In genomic region chr2:198322275-198322674, GRCh38 we compare ENCODE assay signal across 16 cellular contexts.
DNase-seq lines count a peak whose midpoint lies in the region; ATAC-seq, FAIRE-seq and TF ChIP-seq lines count a peak whose summit lies in the region.
"Had no signal": no experiment of that assay in that cellular context is flagged by ENCODE, and none has a peak within 500 bp of the region (broad histone marks: within the 10 kb centered on the region; RNA-seq: fewer than 3 reads in every experiment).

No MANE protein-coding gene starts in this region.

- no peak for FAIRE-seq in GM12891 (lab: Jason Lieb, UNC)
- FAIRE-seq: islet of Langerhans had no signal

- WGBS in hepatocyte (ENCODE audit: low lambda C conversion rate, missing lambda C conversion rate) = 81% methylated on average over 8 of the region's 8 CpGs

- no TSS peak for BruUV-seq in HCT116 (replicated peaks; lab: Mats Ljungman, UMichigan)

- intact Hi-C loops in HCT116 (cut with micrococcal nuclease) = no loop called here

- POLR2A ChIA-PET in HCT116 (lab: Charles Lee) = no interaction called here
- POLR2A ChIA-PET in WTC11 (lab: Charles Lee) = no interaction called here

- H3K27ac ChIP-seq in HCT116 (ENCODE audit: low read depth, low read length) (no peak overlapping the region), hepatocyte (no peak overlapping the region)
- H3K27ac ChIP-seq: esophagus squamous epithelium had no signal

- H3K36me3 ChIP-seq in BE2C = no peaks in the 10 kb centered on the region
- H3K36me3 ChIP-seq in HCT116 (ENCODE audit: control insufficient read depth in 1 of 2, insufficient read depth in 2 of 2, low read length in 2 of 2) = no peaks in the 10 kb centered on the region
- no peaks in the 10 kb centered on the region for H3K36me3 ChIP-seq in hepatocyte (replicated peaks; ENCODE audit: insufficient read depth, low read depth)
- H3K36me3 ChIP-seq: esophagus squamous epithelium had no signal

- TF ChIP-seq POLR2A in HCT116 (IDR thresholded peaks at IDR 0.05; ENCODE audit: borderline replicate concordance, extremely low read depth, insufficient read depth, insufficient read length) = no peak
- no peak for TF ChIP-seq POLR2A in GM12891 (IDR thresholded peaks at IDR 0.05; ENCODE audit: low read depth, low read length)

- no peaks in the 10 kb centered on the region for H3K36me3 Mint-ChIP-seq in WTC11
- H3K36me3 Mint-ChIP-seq: CD4-positive, CD25-positive, alpha-beta regulatory T cell had no signal

- H3K4me3 Mint-ChIP-seq in WTC11 = no peak overlapping the region
- H3K4me3 Mint-ChIP-seq: activated CD8-positive, alpha-beta T cell treated with anti-CD3 and anti-CD28 coated beads for 36 hours; CD4-positive, CD25-positive, alpha-beta regulatory T cell had no signal

- no peaks in the 10 kb centered on the region for H3K9me2 ChIP-seq in HCT116 (ENCODE audit: insufficient read depth)
- no peaks in the 10 kb centered on the region for H3K9me2 ChIP-seq in hepatocyte (replicated peaks; ENCODE audit: insufficient read depth)

- H3K9me3 Mint-ChIP-seq in WTC11 = no peaks in the 10 kb centered on the region
- H3K9me3 Mint-ChIP-seq: activated CD8-positive, alpha-beta T cell treated with anti-CD3 and anti-CD28 coated beads for 36 hours had no signal

- peaks cover 26% of the 10 kb centered on the region for H3K4me1 Mint-ChIP-seq in WTC11

- no peaks in the 10 kb centered on the region for H3K79me2 ChIP-seq in HCT116 (ENCODE audit: insufficient read depth, low read length)
- no peaks in the 10 kb centered on the region for H3K79me2 ChIP-seq in hepatocyte

- H4K20me1 ChIP-seq in HCT116 (ENCODE audit: insufficient read depth) (no peaks in the 10 kb centered on the region; the same call in 1 of the 2 replicates), hepatocyte (ENCODE audit: insufficient read depth, poor library complexity, severe bottlenecking) (no peaks in the 10 kb centered on the region)

- H3K4me3 ChIP-seq in BE2C (ENCODE audit: low read depth, low read length) (no peak overlapping the region), HCT116 (replicated peaks in 1 of 2; ENCODE audit: low read depth in 1 of 2, low read length in 2 of 2) (no peak overlapping the region), hepatocyte (no peak overlapping the region)
- H3K4me3 ChIP-seq: esophagus squamous epithelium had no signal

- H2AFZ ChIP-seq in HCT116 (ENCODE audit: low read depth, low read length, poor library complexity, severe bottlenecking) (no peak overlapping the region), hepatocyte (no peak overlapping the region)

- ATAC-seq in HCT116 (peak; percentile 83), WTC11 (peak; percentile 90)
- ATAC-seq: activated CD8-positive, alpha-beta T cell treated with anti-CD3 and anti-CD28 coated beads for 36 hours had no signal

- CTCF ChIA-PET in HCT116 (lab: Charles Lee) (interaction anchor here (1.0 to 2.0 kb wide), 2 partner anchors 13 to 1166 kb away, joined by 4 to 5 read pairs; no protein-coding TSS in a partner anchor), WTC11 (lab: Charles Lee) (interaction anchor here (0.6 kb wide), 1 partner anchor 414 kb away, joined by 3 read pairs; no protein-coding TSS in a partner anchor)

- TF ChIP-seq CTCF in BE2C (IDR thresholded peaks at IDR 0.05; ENCODE audit: low read depth, low read length) = peak; percentile 79
- TF ChIP-seq CTCF in HCT116 (IDR thresholded peaks at IDR 0.05 in 2 of 3, conservative IDR thresholded peaks at IDR 0.05 in 1 of 3; ENCODE audit: borderline replicate concordance in 1 of 3, insufficient read depth in 1 of 3, low read depth in 2 of 3, low read length in 2 of 3) = peak in 2 of 3 experiments; percentile 51 to 76; a peak in 4 of 6 replicates
- peak; percentile 23; the same call in 1 of the 2 replicates for TF ChIP-seq CTCF in WTC11 (IDR thresholded peaks at IDR 0.05)
- peak; percentile 11 for TF ChIP-seq CTCF in hepatocyte (IDR thresholded peaks at IDR 0.05; ENCODE audit: poor library complexity)

- no peak overlapping the region for H3K27ac Mint-ChIP-seq in WTC11
- H3K27ac Mint-ChIP-seq: activated CD8-positive, alpha-beta T cell treated with anti-CD3 and anti-CD28 coated beads for 36 hours; CD4-positive, CD25-positive, alpha-beta regulatory T cell had no signal

- H3K4me2 ChIP-seq in HCT116 (ENCODE audit: low read length) (no peak overlapping the region), hepatocyte (no peak overlapping the region)

- DNase-seq in BE2C (peak; percentile 36), HCT116 (ENCODE audit: low read depth, low spot score) (no peak), WTC11 (ENCODE audit: low spot score) (peak; percentile 50), hepatocyte (ENCODE audit: low spot score) (no peak), dermis blood vessel endothelial cell (no peak), germinal center (ENCODE audit: low spot score) (no peak), GM12891 (ENCODE audit: insufficient read length, low spot score) (no peak)
- no peak for DNase-seq in stimulated activated CD4-positive, alpha-beta T cell treated with anti-CD3 and anti-CD28 coated beads, Interleukin-12 subunit alpha, Interleukin-12 subunit beta, amount 100 ng/mL, for 4 hours
- DNase-seq: activated CD8-positive, alpha-beta T cell treated with anti-CD3 and anti-CD28 coated beads for 36 hours; activated gamma-delta T cell treated with Interleukin-2 at 50 U/mL for 16 hours; CD4-positive, CD25-positive, alpha-beta regulatory T cell; central memory CD4-positive, alpha-beta T cell; esophagus squamous epithelium; KG1; substantia nigra had no signal

- no peak for TF ChIP-seq RAD21 in HCT116 (IDR thresholded peaks at IDR 0.05; ENCODE audit: low read depth)

- RAD21 ChIA-PET in HCT116 (lab: Charles Lee; ENCODE audit: low non-redundant PET in 1 of 2, low total read pairs in 2 of 2, uncharacterized antibody in 2 of 2, unreplicated experiment in 2 of 2) = no interaction called here

- no peaks in the 10 kb centered on the region for H3K4me1 ChIP-seq in BE2C
- no peaks in the 10 kb centered on the region for H3K4me1 ChIP-seq in HCT116 (ENCODE audit: control insufficient read depth in 1 of 2, insufficient read depth in 2 of 2, low read length in 2 of 2)
- no peaks in the 10 kb centered on the region for H3K4me1 ChIP-seq in hepatocyte (ENCODE audit: insufficient read depth)
- H3K4me1 ChIP-seq: esophagus squamous epithelium had no signal

- no peaks in the 10 kb centered on the region for H3K27me3 Mint-ChIP-seq in WTC11 (ENCODE audit: low read depth)

- no peaks in the 10 kb centered on the region for H3K9me3 ChIP-seq in BE2C
- H3K9me3 ChIP-seq in HCT116 (ENCODE audit: control insufficient read depth in 1 of 2, insufficient read depth in 1 of 2, low read depth in 1 of 2, low read length in 2 of 2) = no peaks in the 10 kb centered on the region
- H3K9me3 ChIP-seq in hepatocyte (ENCODE audit: low read depth) = no peaks in the 10 kb centered on the region
- H3K9me3 ChIP-seq: esophagus squamous epithelium had no signal

- peaks cover 38% of the 10 kb centered on the region for H3K27me3 ChIP-seq in BE2C
- H3K27me3 ChIP-seq in HCT116 (ENCODE audit: insufficient read depth, low read length) = peaks cover 18% of the 10 kb centered on the region
- H3K27me3 ChIP-seq in hepatocyte = no peaks in the 10 kb centered on the region

- H3K9ac ChIP-seq in HCT116 (ENCODE audit: low read length) = no peak overlapping the region

TF ChIP-seq in HCT116, 20 proteins besides CTCF, POLR2A, EP300 and RAD21 (continues in another document):
- TF ChIP-seq TCF7L2 (IDR thresholded peaks at IDR 0.05; ENCODE audit: borderline replicate concordance, extremely low read depth, insufficient read depth, insufficient read length) (no peak), YY1 (IDR thresholded peaks at IDR 0.05; ENCODE audit: extremely low read depth, insufficient replicate concordance, low read depth, low read length) (no peak), CBX3 (IDR thresholded peaks at IDR 0.05; ENCODE audit: low read depth) (no peak), EZH2phosphoT487 (IDR thresholded peaks at IDR 0.05; ENCODE audit: borderline replicate concordance) (no peak), ATF3 (IDR thresholded peaks at IDR 0.05) (no peak)

TF ChIP-seq in GM12891, 5 proteins besides CTCF, POLR2A, EP300 and RAD21:
- no peak for TF ChIP-seq SPI1 (IDR thresholded peaks at IDR 0.05; ENCODE audit: low read depth, low read length)
- no peak for TF ChIP-seq POLR2AphosphoS5 (IDR thresholded peaks at IDR 0.05; ENCODE audit: low read depth, low read length)
- no peak for TF ChIP-seq POU2F2 (IDR thresholded peaks at IDR 0.05; ENCODE audit: low read depth, low read length)
- no peak for TF ChIP-seq PAX5 (IDR thresholded peaks at IDR 0.05; ENCODE audit: insufficient read depth, low read length, severe bottlenecking)
- no peak for TF ChIP-seq TAF1 (IDR thresholded peaks at IDR 0.05; ENCODE audit: low read depth, low read length)

Comparison
In these comparisons a context has a peak if more than half of its experiments do, and no peak if none do; other contexts are left out.
1. DNase-seq: peak in BE2C (single experiment) and WTC11 (single experiment); none in HCT116 (single experiment), hepatocyte (single experiment), dermis blood vessel endothelial cell (single experiment), germinal center (single experiment), GM12891 (single experiment) and stimulated activated CD4-positive, alpha-beta T cell treated with anti-CD3 and anti-CD28 coated beads, Interleukin-12 subunit alpha, Interleukin-12 subunit beta, amount 100 ng/mL, for 4 hours (single experiment).
2. CTCF ChIP-seq: peak in every context shown above with its lines; median percentile 79 in BE2C; 64 in HCT116; 23 in WTC11; 11 in hepatocyte.